Comparison of ENCODE assay signal across 8 cellular contexts in the genomic region with DNA sequence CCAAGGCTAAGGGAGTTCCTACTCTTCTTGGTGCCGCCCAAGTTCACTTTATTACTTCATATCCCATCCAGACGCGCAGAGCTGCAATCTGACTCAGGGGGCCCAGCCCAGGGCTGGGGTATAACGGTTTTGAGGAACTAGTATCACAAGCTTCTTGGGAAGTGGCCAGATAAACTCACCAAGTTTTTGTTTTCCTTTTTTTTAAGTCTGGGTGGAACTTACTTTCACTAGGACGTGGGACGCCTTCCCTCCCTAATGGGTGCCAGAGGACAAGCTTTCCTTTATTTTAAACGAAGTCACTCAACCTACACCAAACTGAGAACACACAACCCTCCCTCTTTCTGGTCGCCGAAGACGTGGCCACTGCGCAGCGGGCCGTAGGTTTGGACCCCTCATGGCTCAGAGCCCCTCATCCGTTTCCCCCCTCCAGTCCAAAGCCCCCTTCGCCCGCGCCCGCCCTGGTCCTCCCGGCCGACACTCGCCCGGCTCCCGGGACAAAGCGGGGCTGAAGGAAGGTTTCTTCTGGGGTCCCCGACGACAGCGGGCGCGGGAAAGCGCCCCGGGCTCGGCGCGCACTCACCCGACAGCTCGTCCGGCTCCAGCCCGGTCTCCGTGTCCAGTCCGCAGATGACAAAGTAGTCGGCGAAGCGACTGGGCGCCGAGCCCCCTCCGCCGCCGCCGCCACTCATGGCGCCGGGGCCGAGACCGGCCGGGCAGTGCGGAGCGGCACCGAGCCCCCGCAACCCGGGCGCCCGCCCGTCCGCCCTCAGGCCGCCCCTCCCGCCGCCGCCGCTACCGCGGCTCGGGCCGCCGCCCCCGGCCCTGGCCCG. TPM values are rescaled to one million over a fixed set of nuclear protein-coding genes. Genes with fewer than 3 reads are reported as not detected.
DNase-seq lines count a peak whose midpoint lies in the region; ATAC-seq, FAIRE-seq and TF ChIP-seq lines count a peak whose summit lies in the region.

No MANE protein-coding gene starts in this region.

- H3K27me3 ChIP-seq in SK-N-SH (ENCODE audit: insufficient read depth) (no peaks in the 10 kb centered on the region), GM12878 (replicated peaks in 1 of 2; ENCODE audit: control insufficient read depth in 2 of 2, insufficient read depth in 2 of 2, low read length in 1 of 2) (0 out of 4 replicates have a peak, but pooled peaks cover 0 to 4% of the 10 kb centered on the region in 2 experiments)

- H3K27ac ChIP-seq in SK-N-SH (ENCODE audit: low read depth in 2 of 2, low read length in 1 of 2): peak overlapping the region; percentile 77 to 83
- peak overlapping the region; percentile 56 for H3K27ac ChIP-seq in GM12878 (ENCODE audit: control insufficient read depth, insufficient read depth)

- in situ Hi-C loops in GM12878 (cut with MboI): no loop called here

- DNase-seq in AG08396 (ENCODE audit: low spot score) (peak; percentile 69), SK-N-SH (peak; percentile 60), GM12878 (ENCODE audit: low read depth, low spot score) (no peak), hypothalamus (lab: John Stamatoyannopoulos, UW) (peak in 47 of 51 donors; percentile 6 to 83 (median 36)), putamen (ENCODE audit: low spot score) (peak; percentile 71)

- CTCF ChIA-PET in SK-N-SH (lab: Yijun Ruan, JAX) (interaction anchor here (0.9 kb wide), 1 partner anchor 242 kb away, joined by 3 read pairs; no protein-coding TSS in a partner anchor), GM12878 (lab: Yijun Ruan, JAX) (interaction anchor here (1.0 to 1.4 kb wide), 5 partner anchors 9 to 249 kb away, joined by 3 to 4 read pairs (median 3); no protein-coding TSS in a partner anchor)

- H3K36me3 ChIP-seq in SK-N-SH (replicated peaks in 1 of 2; ENCODE audit: control insufficient read depth in 1 of 2, insufficient read depth in 2 of 2, low read length in 1 of 2) (no peaks in the 10 kb centered on the region), GM12878 (ENCODE audit: control insufficient read depth in 2 of 2, insufficient read depth in 2 of 2, low read length in 1 of 2) (no peaks in the 10 kb centered on the region; a peak in 1 of 4 replicates)

- WGBS in SK-N-SH (ENCODE audit: low lambda C conversion rate): 1% methylated on average over 14 of the region's 75 CpGs
- WGBS in GM12878 (ENCODE audit: insufficient coverage, insufficient replicate concordance, low lambda C conversion rate, missing lambda C conversion rate): 2% methylated on average over 41 of the region's 75 CpGs

- H3K79me2 ChIP-seq in SK-N-SH (ENCODE audit: insufficient read depth): peaks cover 53% of the 10 kb centered on the region
- peaks cover 34% of the 10 kb centered on the region for H3K79me2 ChIP-seq in GM12878 (ENCODE audit: control insufficient read depth, insufficient read depth, low read length)

- H2AFZ ChIP-seq in SK-N-SH (ENCODE audit: low read depth) (no peak overlapping the region), GM12878 (ENCODE audit: control insufficient read depth, low read depth, low read length) (peak overlapping the region; percentile 82)

- BruUV-seq in GM12878 (replicated peaks; lab: Mats Ljungman, UMichigan): no TSS peak

- no peak for TF ChIP-seq CTCF in SK-N-SH (IDR thresholded peaks at IDR 0.05)
- no peak for TF ChIP-seq CTCF in GM12878 (IDR thresholded peaks at IDR 0.05 in 2 of 3, conservative IDR thresholded peaks at IDR 0.05 in 1 of 3; ENCODE audit: control insufficient read depth in 2 of 3, extremely low read depth in 1 of 3, insufficient read depth in 1 of 3, low read depth in 3 of 3, low read length in 3 of 3)

- intact Hi-C loops in GM12878 (cut with micrococcal nuclease; ENCODE audit: unreplicated experiment): loop anchor here (2.0 to 5.0 kb wide), 4 partner anchors 50 to 243 kb away; partner anchors contain the start of gene TMEM41B

- SMC1A ChIA-PET in GM12878 (lab: Charles Lee; ENCODE audit: uncharacterized antibody, unreplicated experiment): interaction anchor here (0.8 to 2.0 kb wide), 9 partner anchors 9 to 56 kb away, joined by 3 to 8 read pairs (median 4); no protein-coding TSS in a partner anchor

- H3K4me1 ChIP-seq in SK-N-SH (ENCODE audit: control insufficient read depth in 1 of 2, insufficient read depth in 2 of 2, low read depth in 1 of 2, low read length in 1 of 2) (peaks cover 5 to 20% of the 10 kb centered on the region in 2 experiments; a peak in 3 of 4 replicates), GM12878 (ENCODE audit: control insufficient read depth, insufficient read depth, low read length) (peaks cover 7% of the 10 kb centered on the region)

- ATAC-seq in GM18909 (IDR thresholded peaks at IDR 0.05; ENCODE audit: poor library complexity, unreplicated experiment) (peak; percentile 22), HG03378 (IDR thresholded peaks at IDR 0.05; ENCODE audit: unreplicated experiment) (peak; percentile 18), GM12878 (peak; percentile 43), GM18858 (IDR thresholded peaks at IDR 0.05; ENCODE audit: unreplicated experiment) (no peak)

- no peak for TF ChIP-seq POLR2A in GM12878 (IDR thresholded peaks at IDR 0.05; ENCODE audit: low read depth, low read length)

- H3K9ac ChIP-seq in SK-N-SH (peak overlapping the region; percentile 97), GM12878 (ENCODE audit: control insufficient read depth, insufficient read depth, low read length) (peak overlapping the region; percentile 78)

- no peaks in the 10 kb centered on the region for H3K9me2 ChIP-seq in SK-N-SH

- no peak for FAIRE-seq in GM12878 (lab: Jason Lieb, UNC)

- H3F3A ChIP-seq in SK-N-SH (replicated peaks; ENCODE audit: insufficient read depth): peaks cover 18% of the 10 kb centered on the region

- TF ChIP-seq EP300 in SK-N-SH (IDR thresholded peaks at IDR 0.05; ENCODE audit: borderline replicate concordance in 1 of 2, low read depth in 1 of 2, low read length in 1 of 2): no peak
- TF ChIP-seq EP300 in GM12878 (IDR thresholded peaks at IDR 0.05; ENCODE audit: borderline replicate concordance in 1 of 2, control insufficient read depth in 1 of 2, low read depth in 2 of 2, low read length in 2 of 2): no peak

- TF ChIP-seq RAD21 in SK-N-SH (IDR thresholded peaks at IDR 0.05; ENCODE audit: low read length): no peak
- no peak for TF ChIP-seq RAD21 in GM12878 (IDR thresholded peaks at IDR 0.05; ENCODE audit: insufficient read depth, low read depth, low read length)

- RAD21 ChIA-PET in GM12878 (lab: Charles Lee; ENCODE audit: unreplicated experiment): interaction anchor here (0.6 to 1.5 kb wide), 6 partner anchors 16 to 196 kb away, joined by 3 to 7 read pairs (median 5); partner anchors contain the start of gene ZNF143

- no peaks in the 10 kb centered on the region for H3K9me3 ChIP-seq in SK-N-SH
- no peaks in the 10 kb centered on the region for H3K9me3 ChIP-seq in GM12878 (replicated peaks; ENCODE audit: control insufficient read depth, insufficient read depth, low read length)

- H3K4me3 ChIP-seq in SK-N-SH (ENCODE audit: low read depth in 2 of 2, low read length in 1 of 2): peak overlapping the region; percentile 73 to 79
- H3K4me3 ChIP-seq in GM12878: peak overlapping the region; percentile 83

- H4K20me1 ChIP-seq in SK-N-SH (ENCODE audit: insufficient read depth) (peaks cover 36% of the 10 kb centered on the region), GM12878 (ENCODE audit: control insufficient read depth, insufficient read depth) (no peaks in the 10 kb centered on the region)

- H3K4me2 ChIP-seq in SK-N-SH: peak overlapping the region; percentile 84
- H3K4me2 ChIP-seq in GM12878 (ENCODE audit: control insufficient read depth, insufficient read depth): peak overlapping the region; percentile 5

- POLR2A ChIA-PET in SK-N-SH (lab: Yijun Ruan, JAX) (interaction anchor here (0.7 to 2.1 kb wide), 7 partner anchors 9 to 196 kb away, joined by 3 to 11 read pairs (median 3); partner anchors contain the start of gene ZNF143), GM12878 (lab: Charles Lee) (interaction anchor here (0.6 to 1.4 kb wide), 9 partner anchors 9 to 171 kb away, joined by 3 to 8 read pairs (median 4); no protein-coding TSS in a partner anchor)

RNA-seq across cellular contexts. Expression of gene DENND5A, which starts 0.6 kb away (rescaled TPM):
- polyA plus RNA-seq in SK-N-SH (2012; rRNA removed) (110 and 124 TPM in 2 replicates), GM12878 (2011; rRNA removed) (93.6 and 157 TPM in 2 replicates), GM12878 (2014; fragmentation: Illumina TruSeq; extraction: Trizol) (127 and 135 TPM in 2 replicates), GM12878 (2014; fragmentation: Nextera tagmentation; extraction: Ambion mirVana) (10 to 100 TPM; 15.6 to 24.1 TPM), GM12878 (2014; rRNA removed) (63.8 and 78.9 TPM in 2 replicates), GM12878 (2016; fragmentation: Nextera tagmentation; extraction: Ambion mirVana) (10 to 100 TPM; 15.7 to 16.6 TPM)
- polyA plus RNA-seq in SK-N-SH (2012; cell fraction: cytosol; rRNA removed): 64.2 and 87.4 TPM in 2 replicates
- polyA plus RNA-seq in SK-N-SH (2012; cell fraction: nucleus; rRNA removed): 126 and 164 TPM in 2 replicates
- total RNA-seq in GM12878 (2013; cell fraction: nucleolus; rRNA removed): 297 and 334 TPM in 2 replicates
- total RNA-seq in GM12878 (2014; rRNA removed) (101 and 102 TPM in 2 replicates), GM12878 (2014; rRNA removed; fragmentation: Illumina TruSeq; extraction: Trizol) (96.5 and 106 TPM in 2 replicates), GM12878 (2021) (91.3 and 94.2 TPM in 2 replicates)
- polyA plus RNA-seq in GM12878 (2011; ENCODE audit: low read depth): 37.7 TPM
- 167 and 190 TPM in 2 replicates for polyA plus RNA-seq in GM12878 (2011; cell fraction: cytosol; rRNA removed)
- polyA plus RNA-seq in GM12878 (2011; cell fraction: nucleus; rRNA removed): 172 and 245 TPM in 2 replicates
- polyA plus RNA-seq in GM12878 (2012): 46.8 and 47.7 TPM in 2 replicates
- 392 and 436 TPM in 2 replicates for polyA minus RNA-seq in GM12878 (2011; rRNA and poly(A)+ RNA removed)
- 76.6 and 77.9 TPM in 2 replicates for polyA minus RNA-seq in GM12878 (2011; cell fraction: cytosol; rRNA and poly(A)+ RNA removed)
- polyA minus RNA-seq in GM12878 (2011; cell fraction: nucleus; rRNA and poly(A)+ RNA removed): 140 and 188 TPM in 2 replicates

RNA-seq across cellular contexts. Expression of gene TMEM41B, which starts 49.8 kb away (rescaled TPM):
- polyA plus RNA-seq in SK-N-SH (2012; rRNA removed) (19.8 and 23.5 TPM in 2 replicates), GM12878 (2011; rRNA removed) (31.0 and 44.7 TPM in 2 replicates), GM12878 (2014; fragmentation: Illumina TruSeq; extraction: Trizol) (15.2 and 19.3 TPM in 2 replicates), GM12878 (2014; fragmentation: Nextera tagmentation; extraction: Ambion mirVana) (10 to 100 TPM in 1 of 2 experiments, 1 to 10 TPM in 1; 8.0 to 11.0 TPM), GM12878 (2014; rRNA removed) (27.0 and 27.1 TPM in 2 replicates), GM12878 (2016; fragmentation: Nextera tagmentation; extraction: Ambion mirVana) (10 to 100 TPM; 20.4 to 20.6 TPM)
- polyA plus RNA-seq in SK-N-SH (2012; cell fraction: cytosol; rRNA removed): 16.6 and 18.1 TPM in 2 replicates
- polyA plus RNA-seq in SK-N-SH (2012; cell fraction: nucleus; rRNA removed): 52.0 and 55.3 TPM in 2 replicates
- 32.5 and 34.9 TPM in 2 replicates for total RNA-seq in GM12878 (2013; cell fraction: nucleolus; rRNA removed)
- total RNA-seq in GM12878 (2014; rRNA removed) (24.3 and 29.1 TPM in 2 replicates), GM12878 (2014; rRNA removed; fragmentation: Illumina TruSeq; extraction: Trizol) (20.1 and 22.4 TPM in 2 replicates), GM12878 (2021) (21.9 and 25.1 TPM in 2 replicates)
- polyA plus RNA-seq in GM12878 (2011; ENCODE audit: low read depth): 8.3 TPM
- 12.6 and 16.7 TPM in 2 replicates for polyA plus RNA-seq in GM12878 (2011; cell fraction: cytosol; rRNA removed)
- 18.6 and 19.4 TPM in 2 replicates for polyA plus RNA-seq in GM12878 (2011; cell fraction: nucleus; rRNA removed)
- 16.4 and 18.9 TPM in 2 replicates for polyA plus RNA-seq in GM12878 (2012)
- 12.7 and 14.1 TPM in 2 replicates for polyA minus RNA-seq in GM12878 (2011; rRNA and poly(A)+ RNA removed)
- 9.8 and 9.9 TPM in 2 replicates for polyA minus RNA-seq in GM12878 (2011; cell fraction: cytosol; rRNA and poly(A)+ RNA removed)
- 8.5 and 12.7 TPM in 2 replicates for polyA minus RNA-seq in GM12878 (2011; cell fraction: nucleus; rRNA and poly(A)+ RNA removed)
